10 cellular contexts compared by ENCODE assay signal in the genomic region with DNA sequence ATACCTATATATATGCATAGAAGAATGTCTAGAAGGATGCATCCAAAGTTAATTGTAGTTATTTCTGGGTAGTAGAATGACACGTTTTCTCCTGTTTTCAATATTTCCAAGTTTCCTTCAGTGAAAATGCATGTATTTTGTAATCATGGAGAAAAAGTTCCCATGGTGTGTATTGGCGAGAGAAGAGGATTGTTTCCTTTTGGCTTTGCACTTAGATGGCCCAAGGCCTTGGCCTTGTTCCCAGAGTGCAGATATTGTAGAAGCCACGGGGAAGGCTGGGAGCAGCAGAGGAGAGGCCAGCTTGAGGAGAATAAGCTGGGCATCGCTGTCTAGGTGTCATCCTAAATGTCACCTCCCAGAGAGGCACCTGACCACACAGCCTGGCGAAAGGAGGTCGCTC. TPM values are rescaled to one million over a fixed set of nuclear protein-coding genes. Genes with fewer than 3 reads are reported as not detected.
DNase-seq lines count a peak whose midpoint lies in the region; ATAC-seq and TF ChIP-seq lines count a peak whose summit lies in the region.
"Had no signal": no experiment of that assay in that cellular context is flagged by ENCODE, and none has a peak within 500 bp of the region (broad histone marks: within the 10 kb centered on the region; RNA-seq: fewer than 3 reads in every experiment).

No MANE protein-coding gene starts in this region.

- H3K4me3 Mint-ChIP-seq in natural killer cell treated with Interleukin-12 subunit alpha and Interleukin-12 subunit beta and Interleukin-15 and Interleukin-18, amount 100 ng/mL, for 72 hours = peak overlapping the region; percentile 20
- H3K4me3 Mint-ChIP-seq in Caco-2 (ENCODE audit: unreplicated experiment) = no peak overlapping the region
- no peak overlapping the region for H3K4me3 Mint-ChIP-seq in activated CD4-positive, alpha-beta T cell treated with anti-CD3 and anti-CD28 coated beads, Interleukin-2, amount 10 ng/mL, durations not matched to agents 7 days and 5 days
- H3K4me3 Mint-ChIP-seq: activated naive CD8-positive, alpha-beta T cell treated with anti-CD3 and anti-CD28 coated beads, Interleukin-2, amount 50 U/mL, for 24 hours had no signal

- intact Hi-C loops in Caco-2 (cut with micrococcal nuclease; ENCODE audit: unreplicated experiment) = no loop called here

- DNase-seq in Ammon's horn (ENCODE audit: low spot score) (peak; percentile 69), NCI-H446 (lab: John Stamatoyannopoulos, UW) (peak; percentile 4 to 70), fibroblast of gingiva (ENCODE audit: low read depth) (peak; percentile 89), Caco-2 (no peak), HAP-1 (ENCODE audit: low spot score in 2 of 2) (no peak)
- DNase-seq in natural killer cell treated with Interleukin-12 subunit alpha and Interleukin-12 subunit beta and Interleukin-15 and Interleukin-18, amount 100 ng/mL, for 72 hours (ENCODE audit: low spot score) = no peak
- DNase-seq in activated CD4-positive, alpha-beta T cell treated with anti-CD3 and anti-CD28 coated beads, Interleukin-2, amount 10 ng/mL, durations not matched to agents 7 days and 5 days = no peak
- DNase-seq: activated naive CD8-positive, alpha-beta T cell treated with anti-CD3 and anti-CD28 coated beads, Interleukin-2, amount 50 U/mL, for 24 hours had no signal

- peaks cover 71 to 80% of the 10 kb centered on the region in 2 donors for H3K4me1 Mint-ChIP-seq in natural killer cell treated with Interleukin-12 subunit alpha and Interleukin-12 subunit beta and Interleukin-15 and Interleukin-18, amount 100 ng/mL, for 72 hours (ENCODE audit: low read depth in 2 of 2)
- peaks cover 28% of the 10 kb centered on the region for H3K4me1 Mint-ChIP-seq in Caco-2 (ENCODE audit: low read depth, unreplicated experiment)
- peaks cover 70% of the 10 kb centered on the region for H3K4me1 Mint-ChIP-seq in activated CD4-positive, alpha-beta T cell treated with anti-CD3 and anti-CD28 coated beads, Interleukin-2, amount 10 ng/mL, durations not matched to agents 7 days and 5 days

- H3K36me3 Mint-ChIP-seq in natural killer cell treated with Interleukin-12 subunit alpha and Interleukin-12 subunit beta and Interleukin-15 and Interleukin-18, amount 100 ng/mL, for 72 hours = peaks cover 21% of the 10 kb centered on the region
- peaks cover 8% of the 10 kb centered on the region for H3K36me3 Mint-ChIP-seq in Caco-2 (ENCODE audit: insufficient read depth, unreplicated experiment)
- peaks cover 80% of the 10 kb centered on the region for H3K36me3 Mint-ChIP-seq in activated CD4-positive, alpha-beta T cell treated with anti-CD3 and anti-CD28 coated beads, Interleukin-2, amount 10 ng/mL, durations not matched to agents 7 days and 5 days (ENCODE audit: low read depth)

- no peaks in the 10 kb centered on the region for H3K27me3 Mint-ChIP-seq in natural killer cell treated with Interleukin-12 subunit alpha and Interleukin-12 subunit beta and Interleukin-15 and Interleukin-18, amount 100 ng/mL, for 72 hours
- H3K27me3 Mint-ChIP-seq in Caco-2 (ENCODE audit: insufficient read depth, unreplicated experiment) = no peaks in the 10 kb centered on the region
- H3K27me3 Mint-ChIP-seq in activated CD4-positive, alpha-beta T cell treated with anti-CD3 and anti-CD28 coated beads, Interleukin-2, amount 10 ng/mL, durations not matched to agents 7 days and 5 days = no peaks in the 10 kb centered on the region
- H3K27me3 Mint-ChIP-seq: activated naive CD8-positive, alpha-beta T cell treated with anti-CD3 and anti-CD28 coated beads, Interleukin-2, amount 50 U/mL, for 24 hours had no signal

- no peaks in the 10 kb centered on the region for H3K27me3 ChIP-seq in Caco-2 (replicated peaks; ENCODE audit: control insufficient read depth, insufficient read depth, low read length)
- no peaks in the 10 kb centered on the region for H3K27me3 ChIP-seq in HAP-1 (ENCODE audit: low read depth)

- H3K27ac Mint-ChIP-seq in natural killer cell treated with Interleukin-12 subunit alpha and Interleukin-12 subunit beta and Interleukin-15 and Interleukin-18, amount 100 ng/mL, for 72 hours = peak overlapping the region; percentile 73 to 83
- H3K27ac Mint-ChIP-seq in Caco-2 (ENCODE audit: unreplicated experiment) = no peak overlapping the region
- no peak overlapping the region for H3K27ac Mint-ChIP-seq in activated CD4-positive, alpha-beta T cell treated with anti-CD3 and anti-CD28 coated beads, Interleukin-2, amount 10 ng/mL, durations not matched to agents 7 days and 5 days
- H3K27ac Mint-ChIP-seq: activated naive CD8-positive, alpha-beta T cell treated with anti-CD3 and anti-CD28 coated beads, Interleukin-2, amount 50 U/mL, for 24 hours had no signal

- no peak for ATAC-seq in natural killer cell treated with Interleukin-12 subunit alpha and Interleukin-12 subunit beta and Interleukin-15 and Interleukin-18, amount 100 ng/mL, for 72 hours
- ATAC-seq in GM21723 (IDR thresholded peaks at IDR 0.05; ENCODE audit: unreplicated experiment) = no peak
- ATAC-seq: activated naive CD8-positive, alpha-beta T cell treated with anti-CD3 and anti-CD28 coated beads, Interleukin-2, amount 50 U/mL, for 24 hours; K562 had no signal

- peaks cover 7% of the 10 kb centered on the region for H3K9me3 Mint-ChIP-seq in natural killer cell treated with Interleukin-12 subunit alpha and Interleukin-12 subunit beta and Interleukin-15 and Interleukin-18, amount 100 ng/mL, for 72 hours
- peaks cover 8% of the 10 kb centered on the region for H3K9me3 Mint-ChIP-seq in Caco-2 (ENCODE audit: unreplicated experiment)
- H3K9me3 Mint-ChIP-seq in activated CD4-positive, alpha-beta T cell treated with anti-CD3 and anti-CD28 coated beads, Interleukin-2, amount 10 ng/mL, durations not matched to agents 7 days and 5 days = no peaks in the 10 kb centered on the region
- H3K9me3 Mint-ChIP-seq: activated naive CD8-positive, alpha-beta T cell treated with anti-CD3 and anti-CD28 coated beads, Interleukin-2, amount 50 U/mL, for 24 hours had no signal

- no TSS peak for BruUV-seq in Caco-2 (replicated peaks; lab: Mats Ljungman, UMichigan)

- in situ Hi-C loops in HAP-1 (cut with MboI; ENCODE audit: low sequenced_read_pairs) = no loop called here

- H3K36me3 ChIP-seq in Caco-2 (ENCODE audit: control insufficient read depth, insufficient read depth, low read length) = no peaks in the 10 kb centered on the region
- H3K36me3 ChIP-seq in HAP-1 (replicated peaks) = no peaks in the 10 kb centered on the region

- no peak for TF ChIP-seq CTCF in Caco-2 (IDR thresholded peaks at IDR 0.05; ENCODE audit: insufficient read depth in 1 of 2, low read depth in 1 of 2, low read length in 1 of 2, severe bottlenecking in 1 of 2, unreplicated experiment in 1 of 2)

- H3K4me1 ChIP-seq in Caco-2 = peaks cover 39% of the 10 kb centered on the region
- H3K4me1 ChIP-seq in HAP-1 = peaks cover 12% of the 10 kb centered on the region

- CTCF ChIA-PET in Caco-2 (lab: Charles Lee) = no interaction called here
- CTCF ChIA-PET in activated CD4-positive, alpha-beta T cell treated with anti-CD3 and anti-CD28 coated beads, Interleukin-2, amount 10 ng/mL, durations not matched to agents 7 days and 5 days (lab: Charles Lee) = interaction anchor here (0.6 to 9.3 kb wide), 7 partner anchors 9 to 84 kb away, joined by 3 to 64 read pairs (median 3); no protein-coding TSS in a partner anchor

- POLR2A ChIA-PET in Caco-2 (lab: Charles Lee) = no interaction called here
- POLR2A ChIA-PET in activated CD4-positive, alpha-beta T cell treated with anti-CD3 and anti-CD28 coated beads, Interleukin-2, amount 10 ng/mL, durations not matched to agents 7 days and 5 days (lab: Charles Lee) = no interaction called here

- H3K9me3 ChIP-seq in Caco-2 = no peaks in the 10 kb centered on the region
- no peaks in the 10 kb centered on the region for H3K9me3 ChIP-seq in HAP-1

- H3K4me3 ChIP-seq in Caco-2 (ENCODE audit: low read depth, low read length) = no peak overlapping the region
- H3K4me3 ChIP-seq in HAP-1 = no peak overlapping the region
- H3K4me3 ChIP-seq: K562 had no signal

RNA-seq across cellular contexts. Expression of a gene that starts 44.0 kb away (rescaled TPM):
- total RNA-seq in natural killer cell treated with Interleukin-12 subunit alpha and Interleukin-12 subunit beta and Interleukin-15 and Interleukin-18, amount 100 ng/mL, for 72 hours = 100 to 1,000 TPM; 351 to 512 TPM
- 16.0 and 16.8 TPM in 2 replicates for total RNA-seq in Caco-2 (2022)
- total RNA-seq in activated CD4-positive, alpha-beta T cell treated with anti-CD3 and anti-CD28 coated beads, Interleukin-2, amount 10 ng/mL, durations not matched to agents 7 days and 5 days = 100 to 1,000 TPM; 289 to 302 TPM

Comparison
In these comparisons a context has a peak if more than half of its experiments do, and no peak if none do; other contexts are left out.
1. DNase-seq: peak in Ammon's horn (single experiment), NCI-H446 (2 of 2) and fibroblast of gingiva (single experiment); none in natural killer cell treated with Interleukin-12 subunit alpha and Interleukin-12 subunit beta and Interleukin-15 and Interleukin-18, amount 100 ng/mL, for 72 hours (single experiment), Caco-2 (0 of 2), activated CD4-positive, alpha-beta T cell treated with anti-CD3 and anti-CD28 coated beads, Interleukin-2, amount 10 ng/mL, durations not matched to agents 7 days and 5 days (single experiment) and HAP-1 (0 of 2).
2. H3K27ac Mint-ChIP-seq: peak in natural killer cell treated with Interleukin-12 subunit alpha and Interleukin-12 subunit beta and Interleukin-15 and Interleukin-18, amount 100 ng/mL, for 72 hours (2 of 2); none in Caco-2 (single experiment) and activated CD4-positive, alpha-beta T cell treated with anti-CD3 and anti-CD28 coated beads, Interleukin-2, amount 10 ng/mL, durations not matched to agents 7 days and 5 days (single experiment).
3. RNA of a gene that starts 44.0 kb away (total RNA-seq): 351 to 512 TPM in natural killer cell treated with Interleukin-12 subunit alpha and Interleukin-12 subunit beta and Interleukin-15 and Interleukin-18, amount 100 ng/mL, for 72 hours and 289 to 302 TPM in activated CD4-positive, alpha-beta T cell treated with anti-CD3 and anti-CD28 coated beads, Interleukin-2, amount 10 ng/mL, durations not matched to agents 7 days and 5 days; 16.0 to 16.8 TPM in Caco-2; every median in the first group is over 10 times any median in the second.